8 cellular contexts compared by ENCODE assay signal in genomic region chr20:46088409-46089075, GRCh38. TPM values are rescaled to one million over a fixed set of nuclear protein-coding genes. Genes with fewer than 3 reads are reported as not detected.
DNase-seq lines count a peak whose midpoint lies in the region; ATAC-seq and TF ChIP-seq lines count a peak whose summit lies in the region.

No MANE protein-coding gene starts in this region.

- H3K9me3 ChIP-seq in SJCRH30 (replicated peaks) (no peaks in the 10 kb centered on the region), esophagus (ENCODE audit: control insufficient read depth in 2 of 2, insufficient read depth in 1 of 2, low read depth in 1 of 2, low read length in 1 of 2) (no peaks in the 10 kb centered on the region)

- peak overlapping the region; percentile 92 to 95 for H3K4me3 Mint-ChIP-seq in activated T-cell treated with anti-CD3 and anti-CD28 coated beads, Interleukin-2, amount 50 U/mL, for 72 hours
- peak overlapping the region; percentile 87 for H3K4me3 Mint-ChIP-seq in osteocyte (ENCODE audit: unreplicated experiment)

- no peak for TF ChIP-seq CTCF in osteocyte (IDR thresholded peaks at IDR 0.05)

- H3K4me3 ChIP-seq in SJCRH30 (peak overlapping the region; percentile 96), esophagus (ENCODE audit: low read depth in 1 of 2, low read length in 2 of 2) (peak overlapping the region; percentile 90 to 99)

- WGBS in esophagus, 2 donors = 5% methylated on average over 10 of the region's 10 CpGs

- peak overlapping the region; percentile 6 for H3K27ac Mint-ChIP-seq in activated T-cell treated with anti-CD3 and anti-CD28 coated beads, Interleukin-2, amount 50 U/mL, for 72 hours
- H3K27ac Mint-ChIP-seq in osteocyte (ENCODE audit: unreplicated experiment) = peak overlapping the region; percentile 90

- H3K27me3 Mint-ChIP-seq in activated T-cell treated with anti-CD3 and anti-CD28 coated beads, Interleukin-2, amount 50 U/mL, for 72 hours (ENCODE audit: low read depth) = no peaks in the 10 kb centered on the region
- H3K27me3 Mint-ChIP-seq in osteocyte (ENCODE audit: unreplicated experiment) = peaks cover 4% of the 10 kb centered on the region

- no peak for ATAC-seq in activated T-cell treated with anti-CD3 and anti-CD28 coated beads, Interleukin-2, amount 50 U/mL, for 72 hours (replicated peaks in 1 of 2)

- DNase-seq in activated T-cell treated with anti-CD3 and anti-CD28 coated beads, Interleukin-2, amount 50 U/mL, for 72 hours = no peak
- DNase-seq in activated T-cell treated with anti-CD3 and anti-CD28 coated beads for 4 hours = no peak
- DNase-seq in SJCRH30 = peak in 1 of 2 experiments; percentile 40
- no peak for DNase-seq in osteocyte (ENCODE audit: extremely low spot score, unreplicated experiment)
- DNase-seq in NCI-H2029 (lab: John Stamatoyannopoulos, UW) = no peak
- no peak for DNase-seq in SKM-1 (lab: John Stamatoyannopoulos, UW; ENCODE audit: unreplicated experiment)
- no peak for DNase-seq in SHP77 treated with DMSO at 0.1 percent for 48 hours (lab: John Stamatoyannopoulos, UW)

- H3K4me1 ChIP-seq in SJCRH30 = peaks cover 5% of the 10 kb centered on the region
- peaks cover 2 to 5% of the 10 kb centered on the region in 2 donors for H3K4me1 ChIP-seq in esophagus (ENCODE audit: control insufficient read depth in 2 of 2, insufficient read depth in 2 of 2, low read length in 1 of 2)

- H3K36me3 Mint-ChIP-seq in activated T-cell treated with anti-CD3 and anti-CD28 coated beads, Interleukin-2, amount 50 U/mL, for 72 hours (ENCODE audit: insufficient read depth in 2 of 2) = peaks cover 0 to 2% of the 10 kb centered on the region in 2 donors
- no peaks in the 10 kb centered on the region for H3K36me3 Mint-ChIP-seq in osteocyte (ENCODE audit: unreplicated experiment)

- H3K4me1 Mint-ChIP-seq in activated T-cell treated with anti-CD3 and anti-CD28 coated beads, Interleukin-2, amount 50 U/mL, for 72 hours (ENCODE audit: low read depth) = peaks cover 59% of the 10 kb centered on the region
- peaks cover 51% of the 10 kb centered on the region for H3K4me1 Mint-ChIP-seq in osteocyte (ENCODE audit: unreplicated experiment)

- H3K27me3 ChIP-seq in SJCRH30 (no peaks in the 10 kb centered on the region), esophagus (ENCODE audit: control insufficient read depth in 1 of 2, insufficient read depth in 2 of 2, low read length in 2 of 2) (no peaks in the 10 kb centered on the region)

- H3K9me3 Mint-ChIP-seq in activated T-cell treated with anti-CD3 and anti-CD28 coated beads, Interleukin-2, amount 50 U/mL, for 72 hours = no peaks in the 10 kb centered on the region
- H3K9me3 Mint-ChIP-seq in osteocyte (ENCODE audit: unreplicated experiment) = no peaks in the 10 kb centered on the region

- H3K36me3 ChIP-seq in SJCRH30 (peaks cover 3% of the 10 kb centered on the region; the same call in 1 of the 2 replicates), esophagus (ENCODE audit: control insufficient read depth in 2 of 2, insufficient read depth in 2 of 2, low read length in 1 of 2) (no peaks in the 10 kb centered on the region)

- H3K27ac ChIP-seq in SJCRH30 (no peak overlapping the region), esophagus (ENCODE audit: low read depth in 2 of 2, low read length in 1 of 2) (peak overlapping the region; percentile 99)

RNA-seq across cellular contexts. Expression of gene NCOA5, which starts 1.2 kb away (rescaled TPM):
- total RNA-seq in activated T-cell treated with anti-CD3 and anti-CD28 coated beads, Interleukin-2, amount 50 U/mL, for 72 hours = 10 to 100 TPM; 18.2 to 19.2 TPM
- 49.5 and 50.5 TPM in 2 replicates for total RNA-seq in SJCRH30 (2014; rRNA removed; shearing (Covaris generic))
- 10 to 100 TPM in 1 of 2 donors, 1 to 10 TPM in 1; 8.6 to 10.7 TPM for polyA plus RNA-seq in esophagus
- 29.8 and 39.0 TPM in 2 replicates for total RNA-seq in osteocyte

RNA-seq across cellular contexts. Expression of gene CD40, which starts 29.6 kb away (rescaled TPM):
- 1 to 10 TPM; 3.6 to 4.2 TPM for total RNA-seq in activated T-cell treated with anti-CD3 and anti-CD28 coated beads, Interleukin-2, amount 50 U/mL, for 72 hours
- total RNA-seq in SJCRH30 (2014; rRNA removed; shearing (Covaris generic)) = 0.10 and 0.12 TPM in 2 replicates
- polyA plus RNA-seq in esophagus = 10 to 100 TPM in 1 of 2 donors, 1 to 10 TPM in 1; 5.4 to 10.8 TPM
- 1.6 and 2.2 TPM in 2 replicates for total RNA-seq in osteocyte

RNA-seq across cellular contexts. Expression of gene SLC12A5, which starts 59.5 kb away (rescaled TPM):
- 1 to 10 TPM; 1.2 to 3.2 TPM for total RNA-seq in activated T-cell treated with anti-CD3 and anti-CD28 coated beads, Interleukin-2, amount 50 U/mL, for 72 hours
- total RNA-seq in SJCRH30 (2014; rRNA removed; shearing (Covaris generic)) = 3.8 and 8.6 TPM in 2 replicates
- under 1 TPM; 0.25 to 0.77 TPM for polyA plus RNA-seq in esophagus
- 1.7 TPM in 1 of 2 replicates, not detected in the other for total RNA-seq in osteocyte
